Comparison of ENCODE assay signal across 20 cellular contexts in genomic region chr6:15386756-15387112, GRCh38.
A peak's percentile ranks its signal among the peaks of the same experiment; 100 is the strongest.
DNase-seq lines count a peak whose midpoint lies in the region; ATAC-seq and TF ChIP-seq lines count a peak whose summit lies in the region.
"Had no signal": no experiment of that assay in that cellular context is flagged by ENCODE, and none has a peak within 500 bp of the region (broad histone marks: within the 10 kb centered on the region; RNA-seq: fewer than 3 reads in every experiment).

No MANE protein-coding gene starts in this region.

- CTCF ChIA-PET in CD4-positive, alpha-beta T cell (lab: Charles Lee): interaction anchor here (1.2 to 1.5 kb wide), 2 partner anchors 13 to 46 kb away, joined by 3 to 4 read pairs; no protein-coding TSS in a partner anchor

- no peaks in the 10 kb centered on the region for H3K9me3 ChIP-seq in BLaER1
- no peaks in the 10 kb centered on the region for H3K9me3 ChIP-seq in CD4-positive, alpha-beta T cell (ENCODE audit: control insufficient read depth, low read length)
- no peaks in the 10 kb centered on the region for H3K9me3 ChIP-seq in OCI-LY3 (ENCODE audit: insufficient read depth, low read length)
- H3K9me3 ChIP-seq in effector memory CD4-positive, alpha-beta T cell (ENCODE audit: control insufficient read depth, low read length): no peaks in the 10 kb centered on the region
- no peaks in the 10 kb centered on the region for H3K9me3 ChIP-seq in upper lobe of right lung
- H3K9me3 ChIP-seq: BE2C, thyroid gland had no signal

- H3K4me1 ChIP-seq in BLaER1: peaks cover 100% of the 10 kb centered on the region
- H3K4me1 ChIP-seq in OCI-LY3 (ENCODE audit: low read length): peaks cover 47% of the 10 kb centered on the region
- H3K4me1 ChIP-seq in effector memory CD4-positive, alpha-beta T cell (ENCODE audit: control insufficient read depth, insufficient read depth, low read length, poor library complexity, severe bottlenecking): no peaks in the 10 kb centered on the region
- peaks cover 47% of the 10 kb centered on the region for H3K4me1 ChIP-seq in upper lobe of right lung

- H3K9me3 Mint-ChIP-seq in CD4-positive, alpha-beta T cell: no peaks in the 10 kb centered on the region
- no peaks in the 10 kb centered on the region for H3K9me3 Mint-ChIP-seq in memory B cell
- H3K9me3 Mint-ChIP-seq: activated naive CD4-positive, alpha-beta T cell treated with anti-CD3 and anti-CD28 coated beads, Interleukin-2, amount 50 U/mL, for 24 hours; H9 had no signal

- no peaks in the 10 kb centered on the region for H3K27me3 Mint-ChIP-seq in CD4-positive, alpha-beta T cell
- H3K27me3 Mint-ChIP-seq in memory B cell: no peaks in the 10 kb centered on the region
- H3K27me3 Mint-ChIP-seq: activated naive CD4-positive, alpha-beta T cell treated with anti-CD3 and anti-CD28 coated beads, Interleukin-2, amount 50 U/mL, for 24 hours had no signal

- no peak overlapping the region for H2AFZ ChIP-seq in OCI-LY3 (ENCODE audit: low read depth, low read length)
- H2AFZ ChIP-seq: parathyroid adenoma had no signal

- H3K27me3 ChIP-seq in BLaER1 (no peaks in the 10 kb centered on the region), OCI-LY3 (ENCODE audit: low read depth, low read length) (no peaks in the 10 kb centered on the region), upper lobe of right lung (no peaks in the 10 kb centered on the region)
- no peaks in the 10 kb centered on the region for H3K27me3 ChIP-seq in CD4-positive, alpha-beta T cell (ENCODE audit: control insufficient read depth, insufficient read depth, low read length)
- H3K27me3 ChIP-seq in effector memory CD4-positive, alpha-beta T cell (replicated peaks; ENCODE audit: control insufficient read depth, insufficient read depth, low read length, poor library complexity, severe bottlenecking): no peaks in the 10 kb centered on the region
- H3K27me3 ChIP-seq: BE2C, brain microvascular endothelial cell, thyroid gland had no signal

- H3K4me2 ChIP-seq in BLaER1 (peak overlapping the region; percentile 51), OCI-LY3 (ENCODE audit: low read length) (peak overlapping the region; percentile 59)

- no peak for TF ChIP-seq CTCF in CD4-positive, alpha-beta T cell (IDR thresholded peaks at IDR 0.05)
- TF ChIP-seq CTCF in OCI-LY3 (IDR thresholded peaks at IDR 0.05; ENCODE audit: low read depth, low read length) (no peak), upper lobe of right lung (IDR thresholded peaks at IDR 0.05) (no peak)

- H3K79me2 ChIP-seq in OCI-LY3 (ENCODE audit: low read length): peaks cover 86% of the 10 kb centered on the region

- H3K4me3 ChIP-seq in BLaER1 (no peak overlapping the region), OCI-LY3 (ENCODE audit: low read length) (no peak overlapping the region), upper lobe of right lung (no peak overlapping the region)
- H3K4me3 ChIP-seq in effector memory CD4-positive, alpha-beta T cell (ENCODE audit: insufficient read depth, low read depth, low read length, poor library complexity, severe bottlenecking): no peak overlapping the region
- H3K4me3 ChIP-seq: thyroid gland had no signal

- H3K27ac Mint-ChIP-seq in CD4-positive, alpha-beta T cell: peak overlapping the region; percentile 16
- H3K27ac Mint-ChIP-seq in memory B cell: peak overlapping the region; percentile 80

- no peak for ATAC-seq in CD4-positive, alpha-beta T cell (ENCODE audit: poor library complexity)
- no peak for ATAC-seq in memory B cell (ENCODE audit: low read depth)
- ATAC-seq in upper lobe of right lung: no peak
- no peak for ATAC-seq in GM19023 (IDR thresholded peaks at IDR 0.05; ENCODE audit: unreplicated experiment)

- no peak overlapping the region for H3K4me3 Mint-ChIP-seq in CD4-positive, alpha-beta T cell
- H3K4me3 Mint-ChIP-seq in memory B cell: no peak overlapping the region
- H3K4me3 Mint-ChIP-seq: activated naive CD4-positive, alpha-beta T cell treated with anti-CD3 and anti-CD28 coated beads, Interleukin-2, amount 50 U/mL, for 24 hours; H9 had no signal

- intact Hi-C loops in CD4-positive, alpha-beta T cell (cut with DNase I, micrococcal nuclease): loop anchor here in 1 of 2 experiments (5.0 kb wide), 2 partner anchors 139 to 1174 kb away; partner anchors contain the start of gene JARID2
- intact Hi-C loops in upper lobe of right lung (cut with DNase I): no loop called here

- H4K20me1 ChIP-seq in BLaER1 (peaks cover 100% of the 10 kb centered on the region), OCI-LY3 (ENCODE audit: insufficient read depth, low read length) (peaks cover 91% of the 10 kb centered on the region)

- POLR2A ChIA-PET in CD4-positive, alpha-beta T cell (lab: Charles Lee): interaction anchor here (1.4 kb wide), 1 partner anchor 21 kb away, joined by 3 read pairs; no protein-coding TSS in a partner anchor

- H3K9ac ChIP-seq in BLaER1 (0 out of 2 replicates have a peak overlapping the region, but pooled peaks have one; percentile 13), OCI-LY3 (ENCODE audit: low read length) (no peak overlapping the region)
- H3K9ac ChIP-seq: parathyroid adenoma had no signal

- peak overlapping the region; percentile 58 for H3K27ac ChIP-seq in BLaER1
- no peak overlapping the region for H3K27ac ChIP-seq in CD4-positive, alpha-beta T cell (ENCODE audit: low read depth, low read length)
- no peak overlapping the region for H3K27ac ChIP-seq in OCI-LY3 (ENCODE audit: low read length)
- no peak overlapping the region for H3K27ac ChIP-seq in effector memory CD4-positive, alpha-beta T cell (ENCODE audit: insufficient read depth, low read length, poor library complexity, severe bottlenecking)
- no peak overlapping the region for H3K27ac ChIP-seq in upper lobe of right lung
- H3K27ac ChIP-seq: brain microvascular endothelial cell, parathyroid adenoma, thyroid gland had no signal

- no peaks in the 10 kb centered on the region for H3K36me3 Mint-ChIP-seq in CD4-positive, alpha-beta T cell (ENCODE audit: low read depth)
- H3K36me3 Mint-ChIP-seq in memory B cell: no peaks in the 10 kb centered on the region

- H3K36me3 ChIP-seq in BLaER1 (peaks cover 5% of the 10 kb centered on the region; the same call in 1 of the 2 replicates), OCI-LY3 (replicated peaks; ENCODE audit: low read depth, low read length) (no peaks in the 10 kb centered on the region), upper lobe of right lung (no peaks in the 10 kb centered on the region)
- H3K36me3 ChIP-seq in effector memory CD4-positive, alpha-beta T cell (ENCODE audit: control insufficient read depth, insufficient read depth, low read length): no peaks in the 10 kb centered on the region
- H3K36me3 ChIP-seq: BE2C, brain microvascular endothelial cell, thyroid gland had no signal

- H3K4me1 Mint-ChIP-seq in CD4-positive, alpha-beta T cell (ENCODE audit: low read depth): peaks cover 93% of the 10 kb centered on the region
- H3K4me1 Mint-ChIP-seq in memory B cell: peaks cover 58% of the 10 kb centered on the region

- no peak for DNase-seq in CD4-positive, alpha-beta T cell
- DNase-seq in memory B cell (ENCODE audit: low spot score in 2 of 2) (no peak), upper lobe of right lung (no peak)
- DNase-seq in effector memory CD4-positive, alpha-beta T cell: no peak
- DNase-seq: activated CD4-positive, CD25-positive, alpha-beta regulatory T cell; activated CD8-positive, alpha-beta memory T cell treated with anti-CD3 and anti-CD28 coated beads, Interleukin-2, amount 50 U/mL, for 48 hours; BE2C; brain microvascular endothelial cell; cortex of kidney; DMS153; H9; Karpas-422; SIG-M5; stimulated activated CD4-positive, alpha-beta T cell treated with anti-CD3 and anti-CD28 coated beads, Interleukin-4, amount 100 ng/mL, for 24 hours; thyroid gland had no signal
